ENCODE assay signal across 1 cellular context in the genomic region with DNA sequence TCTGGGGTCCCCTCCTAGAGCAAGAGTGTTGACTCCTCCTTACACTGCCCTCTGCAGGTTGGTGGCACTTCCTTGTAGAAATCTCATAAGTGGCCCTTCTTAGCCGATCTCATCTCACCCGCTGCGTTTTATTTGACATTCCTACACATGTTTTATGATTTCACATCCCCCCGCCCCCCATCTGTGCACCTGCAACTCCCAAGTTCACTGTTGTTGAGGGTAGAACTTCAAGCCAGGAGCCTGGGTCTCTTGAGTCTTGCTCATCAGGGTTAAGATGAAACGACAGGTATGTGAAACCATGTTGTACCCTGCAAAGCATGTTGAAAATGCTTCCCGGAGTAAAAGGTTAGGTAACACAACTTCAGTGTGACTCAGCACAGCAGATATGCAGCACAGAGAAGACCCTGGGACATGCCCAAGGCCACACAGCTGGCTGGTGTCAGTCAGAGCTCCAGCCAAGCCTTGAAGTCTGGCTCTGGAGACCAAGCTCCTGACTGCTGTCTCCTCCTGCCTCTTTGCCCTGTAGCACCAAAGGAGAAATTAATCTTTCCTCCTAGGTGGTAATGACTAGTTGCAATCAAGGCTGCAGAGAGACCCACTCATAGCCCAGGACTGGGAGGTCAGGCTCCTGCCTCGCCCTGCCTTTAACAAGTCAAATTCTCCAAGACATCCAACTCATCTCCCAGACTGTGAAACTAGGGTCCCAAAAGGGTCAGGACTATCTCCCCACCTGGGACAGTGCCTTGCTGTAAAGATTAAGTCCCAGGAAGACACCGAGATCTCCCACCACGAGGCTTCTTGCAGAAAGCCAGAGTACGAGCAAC.
TF ChIP-seq lines count a peak whose summit lies in the region.

No MANE protein-coding gene starts in this region.

TF ChIP-seq in GM23338, 12 proteins besides CTCF, POLR2A, EP300 and RAD21:
- TF ChIP-seq, protein P1, sequence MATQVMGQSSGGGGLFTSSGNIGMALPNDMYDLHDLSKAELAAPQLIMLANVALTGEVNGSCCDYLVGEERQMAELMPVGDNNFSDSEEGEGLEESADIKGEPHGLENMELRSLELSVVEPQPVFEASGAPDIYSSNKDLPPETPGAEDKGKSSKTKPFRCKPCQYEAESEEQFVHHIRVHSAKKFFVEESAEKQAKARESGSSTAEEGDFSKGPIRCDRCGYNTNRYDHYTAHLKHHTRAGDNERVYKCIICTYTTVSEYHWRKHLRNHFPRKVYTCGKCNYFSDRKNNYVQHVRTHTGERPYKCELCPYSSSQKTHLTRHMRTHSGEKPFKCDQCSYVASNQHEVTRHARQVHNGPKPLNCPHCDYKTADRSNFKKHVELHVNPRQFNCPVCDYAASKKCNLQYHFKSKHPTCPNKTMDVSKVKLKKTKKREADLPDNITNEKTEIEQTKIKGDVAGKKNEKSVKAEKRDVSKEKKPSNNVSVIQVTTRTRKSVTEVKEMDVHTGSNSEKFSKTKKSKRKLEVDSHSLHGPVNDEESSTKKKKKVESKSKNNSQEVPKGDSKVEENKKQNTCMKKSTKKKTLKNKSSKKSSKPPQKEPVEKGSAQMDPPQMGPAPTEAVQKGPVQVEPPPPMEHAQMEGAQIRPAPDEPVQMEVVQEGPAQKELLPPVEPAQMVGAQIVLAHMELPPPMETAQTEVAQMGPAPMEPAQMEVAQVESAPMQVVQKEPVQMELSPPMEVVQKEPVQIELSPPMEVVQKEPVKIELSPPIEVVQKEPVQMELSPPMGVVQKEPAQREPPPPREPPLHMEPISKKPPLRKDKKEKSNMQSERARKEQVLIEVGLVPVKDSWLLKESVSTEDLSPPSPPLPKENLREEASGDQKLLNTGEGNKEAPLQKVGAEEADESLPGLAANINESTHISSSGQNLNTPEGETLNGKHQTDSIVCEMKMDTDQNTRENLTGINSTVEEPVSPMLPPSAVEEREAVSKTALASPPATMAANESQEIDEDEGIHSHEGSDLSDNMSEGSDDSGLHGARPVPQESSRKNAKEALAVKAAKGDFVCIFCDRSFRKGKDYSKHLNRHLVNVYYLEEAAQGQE (IDR thresholded peaks at IDR 0.05; ENCODE audit: unreplicated experiment) = no peak
- TF ChIP-seq STAT1 (IDR thresholded peaks at IDR 0.05; ENCODE audit: unreplicated experiment) (no peak), JUNB (IDR thresholded peaks at IDR 0.05; ENCODE audit: unreplicated experiment) (no peak), ZNF114 (CRISPR knock-in tag; IDR thresholded peaks at IDR 0.05) (no peak), NANOG (IDR thresholded peaks at IDR 0.05; ENCODE audit: borderline replicate concordance) (no peak)
